Comparison of ENCODE assay signal across 23 cellular contexts in genomic region chr4:112885897-112886296, GRCh38.
DNase-seq lines count a peak whose midpoint lies in the region; ATAC-seq and TF ChIP-seq lines count a peak whose summit lies in the region.
"Had no signal": no experiment of that assay in that cellular context is flagged by ENCODE, and none has a peak within 500 bp of the region (broad histone marks: within the 10 kb centered on the region; RNA-seq: fewer than 3 reads in every experiment).

No MANE protein-coding gene starts in this region.

- H3K4me1 ChIP-seq in colonic mucosa, result no peaks in the 10 kb centered on the region

- peaks cover 11% of the 10 kb centered on the region for H3K9me3 Mint-ChIP-seq in glutamatergic neuron (ENCODE audit: unreplicated experiment)
- H3K9me3 Mint-ChIP-seq: IgD-negative memory B cell had no signal

- H3K27ac Mint-ChIP-seq in glutamatergic neuron (ENCODE audit: unreplicated experiment), result peak overlapping the region; percentile 91
- H3K27ac Mint-ChIP-seq: CD14-positive monocyte had no signal

- intact Hi-C loops in sciatic nerve (cut with DNase I), result no loop called here
- intact Hi-C loops in colonic mucosa (cut with DNase I), result no loop called here

- no peaks in the 10 kb centered on the region for H3K27me3 ChIP-seq in colonic mucosa

- H3K27ac ChIP-seq in colonic mucosa, result no peak overlapping the region
- H3K27ac ChIP-seq: GM23248, HL-60 had no signal

- TF ChIP-seq CTCF in glutamatergic neuron (IDR thresholded peaks at IDR 0.05; ENCODE audit: partially characterized antibody, unreplicated experiment) (no peak), colonic mucosa (IDR thresholded peaks at IDR 0.05) (no peak)

- H3K4me3 Mint-ChIP-seq in glutamatergic neuron (ENCODE audit: unreplicated experiment), result no peak overlapping the region
- H3K4me3 Mint-ChIP-seq: CD14-positive monocyte, IgD-negative memory B cell had no signal

- no peaks in the 10 kb centered on the region for H3K36me3 ChIP-seq in colonic mucosa

- no peaks in the 10 kb centered on the region for H3K27me3 Mint-ChIP-seq in glutamatergic neuron (ENCODE audit: unreplicated experiment)
- H3K27me3 Mint-ChIP-seq: IgD-negative memory B cell had no signal

- no peak overlapping the region for H3K4me3 ChIP-seq in colonic mucosa
- H3K4me3 ChIP-seq: GM23248 had no signal

- H3K9me3 ChIP-seq in colonic mucosa, result no peaks in the 10 kb centered on the region
- H3K9me3 ChIP-seq: SK-N-SH had no signal

- ATAC-seq in sciatic nerve (peak; percentile 62), HG03175 (IDR thresholded peaks at IDR 0.05; ENCODE audit: unreplicated experiment) (no peak)
- ATAC-seq: HCT116 had no signal

- no peak overlapping the region for H3K9ac ChIP-seq in colonic mucosa (ENCODE audit: low read depth in 2 of 2, low read length in 2 of 2)
- H3K9ac ChIP-seq: GM23248, SK-N-SH had no signal

- DNase-seq in NCI-H82 (lab: John Stamatoyannopoulos, UW) (peak; percentile 59), NCI-H82 treated with DMSO at 0.1 percent for 48 hours (lab: John Stamatoyannopoulos, UW; ENCODE audit: unreplicated experiment) (no peak), glutamatergic neuron (peak; percentile 25), sciatic nerve (ENCODE audit: low spot score) (no peak), HK-2 (ENCODE audit: unreplicated experiment) (no peak), HT-29 (ENCODE audit: low spot score) (no peak), colonic mucosa (no peak)
- DNase-seq: 8988T, DMS153, GF-D8, GM23248, Karpas-422, NCI-H1092, NCI-H1436 treated with DMSO at 0.1 percent for 48 hours, NCI-H2029 treated with DMSO at 0.1 percent for 48 hours, NCI-H2171, SHP77, SK-N-SH had no signal

- peaks cover 49% of the 10 kb centered on the region for H3K4me1 Mint-ChIP-seq in glutamatergic neuron (ENCODE audit: low read depth, unreplicated experiment)
- H3K4me1 Mint-ChIP-seq: CD14-positive monocyte had no signal

- H3K36me3 Mint-ChIP-seq in glutamatergic neuron (ENCODE audit: unreplicated experiment), result no peaks in the 10 kb centered on the region
- H3K36me3 Mint-ChIP-seq: CD14-positive monocyte, IgD-negative memory B cell had no signal

Comparison
In these comparisons a context has a peak if more than half of its experiments do, and no peak if none do; other contexts are left out.
1. DNase-seq: peak in NCI-H82 (single experiment) and glutamatergic neuron (single experiment); none in NCI-H82 treated with DMSO at 0.1 percent for 48 hours (single experiment), sciatic nerve (single experiment), HK-2 (single experiment), HT-29 (single experiment) and colonic mucosa (single experiment).